In genomic region chr15:66080791-66081475, GRCh38 we compare ENCODE assay signal across 8 cellular contexts.
DNase-seq lines count a peak whose midpoint lies in the region; ATAC-seq and TF ChIP-seq lines count a peak whose summit lies in the region.

No MANE protein-coding gene starts in this region.

- H2BK120ac ChIP-seq in mesenchymal stem cell (ENCODE audit: low read depth, low read length) = no peak overlapping the region

- H4K91ac ChIP-seq in mesenchymal stem cell (ENCODE audit: low read length) = no peak overlapping the region

- peaks cover 6 to 19% (median 17%) of the 10 kb centered on the region in 5 experiments for H3K9me3 Mint-ChIP-seq in brain

- 58% methylated on average over 22 of the region's 24 CpGs for WGBS in mesenchymal stem cell

- H3K79me1 ChIP-seq in mesenchymal stem cell (replicated peaks; ENCODE audit: low read length, poor library complexity, severe bottlenecking) = no peaks in the 10 kb centered on the region

- H3K14ac ChIP-seq in mesenchymal stem cell (ENCODE audit: low read length in 2 of 2) = no peak overlapping the region

- peaks cover 3% of the 10 kb centered on the region for H3K27me3 Mint-ChIP-seq in brain

- H3K9ac ChIP-seq in mesenchymal stem cell (ENCODE audit: low read length) = peak overlapping the region; percentile 68

- H3K27ac Mint-ChIP-seq in brain = peak overlapping the region; percentile 21 to 94 (median 94)

- no peak overlapping the region for H2AFZ ChIP-seq in mesenchymal stem cell (ENCODE audit: low read depth, low read length)

- no peak overlapping the region for H3K23ac ChIP-seq in mesenchymal stem cell (ENCODE audit: low read length in 2 of 2)

- peaks cover 5% of the 10 kb centered on the region for H3K36me3 Mint-ChIP-seq in brain

- peaks cover 36 to 65% of the 10 kb centered on the region in 2 experiments for H3K27me3 ChIP-seq in mesenchymal stem cell (ENCODE audit: control insufficient read depth in 1 of 2, insufficient read depth in 1 of 2, low read length in 2 of 2)

- no peak overlapping the region for H2BK5ac ChIP-seq in mesenchymal stem cell (ENCODE audit: low read depth, low read length, poor library complexity, severe bottlenecking)

- H3K4me3 ChIP-seq in mesenchymal stem cell (ENCODE audit: insufficient read depth in 1 of 2, low read depth in 1 of 2, low read length in 2 of 2) = no peak overlapping the region

- no peak overlapping the region for H2BK15ac ChIP-seq in mesenchymal stem cell (ENCODE audit: low read depth, poor library complexity, severe bottlenecking)

- H3K36me3 ChIP-seq in mesenchymal stem cell (ENCODE audit: control insufficient read depth in 1 of 2, insufficient read depth in 2 of 2, low read depth in 1 of 2, low read length in 2 of 2) = no peaks in the 10 kb centered on the region

- DNase-seq in AG20443 (ENCODE audit: low spot score) (peak; percentile 78), HT1080 (ENCODE audit: low read depth) (peak; percentile 55), mesenchymal stem cell (peak; percentile 52), KG1 (lab: John Stamatoyannopoulos, UW) (no peak), NOMO-1 (lab: John Stamatoyannopoulos, UW; ENCODE audit: unreplicated experiment in 2 of 2) (no peak), NCI-H146 treated with DMSO at 0.1 percent for 48 hours (lab: John Stamatoyannopoulos, UW; ENCODE audit: unreplicated experiment) (no peak)

- H2AK5ac ChIP-seq in mesenchymal stem cell (ENCODE audit: low read length, severe bottlenecking) = no peak overlapping the region

- H3K4me1 ChIP-seq in mesenchymal stem cell (ENCODE audit: control insufficient read depth, insufficient read depth, low read depth, low read length) = peaks cover 14% of the 10 kb centered on the region

- H3K4ac ChIP-seq in mesenchymal stem cell (ENCODE audit: low read depth in 1 of 2, low read length in 2 of 2) = no peak overlapping the region

- no peak for ATAC-seq in HG02798 (IDR thresholded peaks at IDR 0.05; ENCODE audit: poor library complexity, unreplicated experiment)

- no peak for TF ChIP-seq CTCF in brain (conservative IDR thresholded peaks at IDR 0.05)

- no peak overlapping the region for H4K8ac ChIP-seq in mesenchymal stem cell (ENCODE audit: low read length)

- peak overlapping the region in 1 of 5 experiments; percentile 12 for H3K4me3 Mint-ChIP-seq in brain

- peak overlapping the region; percentile 35 for H3K4me2 ChIP-seq in mesenchymal stem cell (ENCODE audit: low read length, poor library complexity, severe bottlenecking)

- H3K4me1 Mint-ChIP-seq in brain = peaks cover 24% of the 10 kb centered on the region

- H3K9me3 ChIP-seq in mesenchymal stem cell (ENCODE audit: control insufficient read depth, low read length) = no peaks in the 10 kb centered on the region

- H3K18ac ChIP-seq in mesenchymal stem cell (ENCODE audit: low read depth in 1 of 2, low read length in 2 of 2) = no peak overlapping the region

- no peak overlapping the region for H2BK12ac ChIP-seq in mesenchymal stem cell (ENCODE audit: low read length in 2 of 2)

- H3K27ac ChIP-seq in mesenchymal stem cell (ENCODE audit: low read length, poor library complexity, severe bottlenecking) = no peak overlapping the region

Comparison
In these comparisons a context has a peak if more than half of its experiments do, and no peak if none do; other contexts are left out.
1. DNase-seq: peak in AG20443 (single experiment), HT1080 (single experiment) and mesenchymal stem cell (single experiment); none in KG1 (single experiment), NOMO-1 (0 of 2) and NCI-H146 treated with DMSO at 0.1 percent for 48 hours (single experiment).